In genomic region chr22:19215360-19215759, GRCh38 we compare ENCODE assay signal across 27 cellular contexts.
"Had no signal": no experiment of that assay in that cellular context is flagged by ENCODE, and none has a peak within 500 bp of the region (broad histone marks: within the 10 kb centered on the region; RNA-seq: fewer than 3 reads in every experiment).

No MANE protein-coding gene starts in this region.

- FAIRE-seq: astrocyte, TTC549 had no signal

- H3K27me3 Mint-ChIP-seq: brain had no signal

- H3K27ac ChIP-seq: SK-N-MC had no signal

- H3K4me3 Mint-ChIP-seq: activated CD4-positive, alpha-beta memory T cell treated with anti-CD3 and anti-CD28 coated beads, Interleukin-2, amount 10 ng/mL, durations not matched to agents 7 days and 5 days; activated CD4-positive, alpha-beta T cell treated with anti-CD3 and anti-CD28 coated beads, Interleukin-2, amount 10 ng/mL, durations not matched to agents 7 days and 5 days; activated naive CD4-positive, alpha-beta T cell treated with anti-CD3 and anti-CD28 coated beads for 36 hours; activated naive CD8-positive, alpha-beta T cell; activated T-helper 17 cell treated with anti-CD3 and anti-CD28 coated beads, Interleukin-2, amount 50 U/mL, for 72 hours; brain; T-cell had no signal

- H3K9me3 Mint-ChIP-seq: activated CD4-positive, alpha-beta memory T cell treated with anti-CD3 and anti-CD28 coated beads, Interleukin-2, amount 10 ng/mL, durations not matched to agents 7 days and 5 days; activated CD4-positive, alpha-beta T cell treated with anti-CD3 and anti-CD28 coated beads, Interleukin-2, amount 10 ng/mL, durations not matched to agents 7 days and 5 days; activated naive CD4-positive, alpha-beta T cell treated with anti-CD3 and anti-CD28 coated beads for 36 hours; activated T-helper 17 cell treated with anti-CD3 and anti-CD28 coated beads, Interleukin-2, amount 50 U/mL, for 72 hours; brain; T-cell had no signal

- ATAC-seq: activated T-helper 17 cell treated with anti-CD3 and anti-CD28 coated beads, Interleukin-2, amount 50 U/mL, for 72 hours; T-cell had no signal

- H3K4me1 Mint-ChIP-seq: activated T-helper 17 cell treated with anti-CD3 and anti-CD28 coated beads, Interleukin-2, amount 50 U/mL, for 72 hours had no signal

- H3K36me3 Mint-ChIP-seq: activated naive CD8-positive, alpha-beta T cell; T-cell had no signal

- DNase-seq: activated CD4-positive, alpha-beta memory T cell treated with anti-CD3 and anti-CD28 coated beads, Interleukin-2, amount 10 ng/mL, durations not matched to agents 7 days and 5 days; activated CD4-positive, alpha-beta T cell treated with anti-CD3 and anti-CD28 coated beads, Interleukin-2, amount 10 ng/mL, durations not matched to agents 7 days and 5 days; activated CD4-positive, CD25-positive, alpha-beta regulatory T cell; activated gamma-delta T cell; activated naive CD4-positive, alpha-beta T cell treated with anti-CD3 and anti-CD28 coated beads for 36 hours; activated T-cell treated with anti-CD3 and anti-CD28 coated beads for 4 hours; activated T-cell treated with anti-CD3 and anti-CD28 coated beads, Interleukin-2, amount 50 U/mL, for 48 hours; amygdala; Kasumi-1; KBM-7; NCI-H1048; NCI-H146; NCI-H187 treated with DMSO at 0.1 percent for 48 hours; NCI-H2081 treated with DMSO at 0.1 percent for 48 hours; NCI-H2171 treated with DMSO at 0.1 percent for 48 hours; NCI-H226; NCI-H526 treated with DMSO at 0.1 percent for 48 hours; NCI-H82; T-cell; T-helper 2 cell; T1000 had no signal

- H3K4me3 ChIP-seq: SK-N-MC had no signal

- H3K27ac Mint-ChIP-seq: activated CD4-positive, alpha-beta memory T cell treated with anti-CD3 and anti-CD28 coated beads, Interleukin-2, amount 10 ng/mL, durations not matched to agents 7 days and 5 days; activated naive CD4-positive, alpha-beta T cell treated with anti-CD3 and anti-CD28 coated beads for 36 hours; activated naive CD8-positive, alpha-beta T cell; activated T-helper 17 cell treated with anti-CD3 and anti-CD28 coated beads, Interleukin-2, amount 50 U/mL, for 72 hours; brain; T-cell had no signal
